10 cellular contexts compared by ENCODE assay signal in the genomic region with DNA sequence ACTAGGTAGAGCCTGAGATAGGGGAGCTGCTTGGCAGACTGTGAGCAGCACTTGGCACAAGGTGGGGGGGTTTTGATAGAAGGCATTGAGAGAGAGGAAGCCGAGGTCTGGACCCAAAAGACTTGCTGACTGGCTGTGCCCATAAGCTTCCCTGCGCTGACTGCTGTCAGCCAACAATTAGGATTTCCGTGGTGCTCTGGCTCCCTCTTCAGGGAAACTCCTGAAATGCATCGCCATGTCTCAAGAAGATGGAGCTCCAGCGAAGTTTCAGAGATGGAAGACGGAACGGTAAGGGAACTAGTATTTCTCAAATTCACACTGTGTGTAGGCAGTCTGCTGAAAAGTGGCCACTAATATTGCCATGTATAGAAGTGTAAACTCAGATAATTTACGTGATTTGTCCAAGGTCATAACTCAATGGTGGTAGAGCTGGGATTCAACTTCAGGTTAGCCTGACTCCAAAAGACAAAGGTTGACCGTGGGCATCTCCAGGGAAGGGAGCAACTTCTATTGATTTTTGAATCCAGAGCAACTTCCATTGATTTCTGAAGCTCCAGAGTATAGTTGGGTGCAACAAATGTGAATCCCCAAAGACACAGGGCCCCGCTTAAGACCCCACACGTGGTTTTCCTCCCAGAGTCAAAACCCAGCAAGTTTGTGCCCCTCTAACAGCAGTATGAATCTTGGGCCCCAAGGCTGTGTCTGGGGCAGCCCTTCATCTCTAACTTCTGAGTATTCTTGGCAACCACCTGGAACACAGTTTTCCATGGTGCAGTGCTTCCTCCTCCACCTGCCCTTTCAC. TPM values are rescaled to one million over a fixed set of nuclear protein-coding genes. Genes with fewer than 3 reads are reported as not detected.
DNase-seq lines count a peak whose midpoint lies in the region; ATAC-seq and TF ChIP-seq lines count a peak whose summit lies in the region.
"Had no signal": no experiment of that assay in that cellular context is flagged by ENCODE, and none has a peak within 500 bp of the region (broad histone marks: within the 10 kb centered on the region; RNA-seq: fewer than 3 reads in every experiment).

No MANE protein-coding gene starts in this region.

- H3K9me3 Mint-ChIP-seq in activated naive CD4-positive, alpha-beta T cell treated with anti-CD3 and anti-CD28 coated beads for 36 hours, result no peaks in the 10 kb centered on the region

- TF ChIP-seq POLR2A in uterus (IDR thresholded peaks at IDR 0.05), result no peak

- H3K36me3 Mint-ChIP-seq in activated naive CD4-positive, alpha-beta T cell treated with anti-CD3 and anti-CD28 coated beads for 36 hours (ENCODE audit: low read depth), result no peaks in the 10 kb centered on the region

- TF ChIP-seq CTCF in cardiac muscle cell (IDR thresholded peaks at IDR 0.05; ENCODE audit: low read depth, low read length), result peak; percentile 90
- TF ChIP-seq CTCF in uterus (IDR thresholded peaks at IDR 0.05), result peak; percentile 68 to 80 (median 74)

- ATAC-seq in SK-N-SH treated with all-trans-retinoic acid at 6 μM for 48 hours, result peak; percentile 85

- H3K27me3 Mint-ChIP-seq in activated naive CD4-positive, alpha-beta T cell treated with anti-CD3 and anti-CD28 coated beads for 36 hours (ENCODE audit: low read depth), result no peaks in the 10 kb centered on the region

- no peaks in the 10 kb centered on the region for H3K27me3 ChIP-seq in cardiac muscle cell
- no peaks in the 10 kb centered on the region for H3K27me3 ChIP-seq in uterus
- H3K27me3 ChIP-seq: BLaER1 had no signal

- intact Hi-C loops in activated naive CD4-positive, alpha-beta T cell treated with anti-CD3 and anti-CD28 coated beads for 36 hours (cut with micrococcal nuclease), result loop anchor here (1.0 kb wide), 6 partner anchors 17 to 406 kb away; no protein-coding TSS in a partner anchor
- intact Hi-C loops in uterus (cut with DNase I; ENCODE audit: low total_unique reads), result no loop called here

- H3K4me3 ChIP-seq in cardiac muscle cell (no peak overlapping the region), uterus (no peak overlapping the region)
- H3K4me3 ChIP-seq: BLaER1, skin epidermis had no signal

- DNase-seq in NCI-H1417 (lab: John Stamatoyannopoulos, UW), result peak; percentile 70 to 86 (median 81)
- DNase-seq in NCI-H1417 treated with DMSO at 0.1 percent for 48 hours (lab: John Stamatoyannopoulos, UW), result no peak
- peak; percentile 79 for DNase-seq in LoVo (ENCODE audit: low spot score)
- peak; percentile 92 for DNase-seq in activated naive CD4-positive, alpha-beta T cell treated with anti-CD3 and anti-CD28 coated beads for 36 hours
- peak; percentile 3 to 89 for DNase-seq in cardiac muscle cell (ENCODE audit: low read depth in 1 of 2, low spot score in 1 of 2)
- peak; percentile 24 for DNase-seq in pulmonary artery endothelial cell (ENCODE audit: low read depth, low spot score)
- peak; percentile 55 to 67 for DNase-seq in uterus

- CTCF ChIA-PET in activated naive CD4-positive, alpha-beta T cell treated with anti-CD3 and anti-CD28 coated beads for 36 hours (lab: Charles Lee), result interaction anchor here (0.6 to 3.4 kb wide), 52 partner anchors 9 to 622 kb away, joined by 3 to 136 read pairs (median 5); partner anchors contain the start of genes FLG and S100A11

- H3K27ac ChIP-seq in cardiac muscle cell, result no peak overlapping the region
- H3K27ac ChIP-seq in uterus, result no peak overlapping the region

- no peak overlapping the region for H3K4me3 Mint-ChIP-seq in activated naive CD4-positive, alpha-beta T cell treated with anti-CD3 and anti-CD28 coated beads for 36 hours

- H3K4me1 Mint-ChIP-seq in activated naive CD4-positive, alpha-beta T cell treated with anti-CD3 and anti-CD28 coated beads for 36 hours (ENCODE audit: low read depth), result peaks cover 31% of the 10 kb centered on the region

- no peaks in the 10 kb centered on the region for H3K36me3 ChIP-seq in cardiac muscle cell
- H3K36me3 ChIP-seq in uterus, result no peaks in the 10 kb centered on the region
- H3K36me3 ChIP-seq: BLaER1 had no signal

- H3K9me3 ChIP-seq in cardiac muscle cell (ENCODE audit: low read depth), result no peaks in the 10 kb centered on the region
- no peaks in the 10 kb centered on the region for H3K9me3 ChIP-seq in uterus

- H3K4me1 ChIP-seq in cardiac muscle cell (ENCODE audit: low read depth) (no peaks in the 10 kb centered on the region), uterus (no peaks in the 10 kb centered on the region)

- no peak overlapping the region for H3K27ac Mint-ChIP-seq in activated naive CD4-positive, alpha-beta T cell treated with anti-CD3 and anti-CD28 coated beads for 36 hours

TF ChIP-seq in SK-N-SH treated with all-trans-retinoic acid at 6 μM for 48 hours, 23 proteins besides CTCF, POLR2A, EP300 and RAD21 (continues in another document):
- no peak for TF ChIP-seq ARNTL (CRISPR knock-in tag; IDR thresholded peaks at IDR 0.05; ENCODE audit: borderline replicate concordance, low read depth)
- no peak for TF ChIP-seq PATZ1 (CRISPR knock-in tag; IDR thresholded peaks at IDR 0.05; ENCODE audit: borderline replicate concordance)
- TF ChIP-seq TOX (CRISPR knock-in tag; IDR thresholded peaks at IDR 0.05; ENCODE audit: borderline replicate concordance), result no peak
- no peak for TF ChIP-seq CSRNP3 (CRISPR knock-in tag; IDR thresholded peaks at IDR 0.05)
- no peak for TF ChIP-seq ZNF70 (CRISPR knock-in tag; IDR thresholded peaks at IDR 0.05)
- no peak for TF ChIP-seq OSR1 (CRISPR knock-in tag; IDR thresholded peaks at IDR 0.05)
- TF ChIP-seq TCF4 (CRISPR knock-in tag; IDR thresholded peaks at IDR 0.05; ENCODE audit: borderline replicate concordance), result no peak
- TF ChIP-seq, protein P1, sequence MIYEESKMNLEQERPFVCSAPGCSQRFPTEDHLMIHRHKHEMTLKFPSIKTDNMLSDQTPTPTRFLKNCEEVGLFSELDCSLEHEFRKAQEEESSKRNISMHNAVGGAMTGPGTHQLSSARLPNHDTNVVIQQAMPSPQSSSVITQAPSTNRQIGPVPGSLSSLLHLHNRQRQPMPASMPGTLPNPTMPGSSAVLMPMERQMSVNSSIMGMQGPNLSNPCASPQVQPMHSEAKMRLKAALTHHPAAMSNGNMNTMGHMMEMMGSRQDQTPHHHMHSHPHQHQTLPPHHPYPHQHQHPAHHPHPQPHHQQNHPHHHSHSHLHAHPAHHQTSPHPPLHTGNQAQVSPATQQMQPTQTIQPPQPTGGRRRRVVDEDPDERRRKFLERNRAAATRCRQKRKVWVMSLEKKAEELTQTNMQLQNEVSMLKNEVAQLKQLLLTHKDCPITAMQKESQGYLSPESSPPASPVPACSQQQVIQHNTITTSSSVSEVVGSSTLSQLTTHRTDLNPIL (CRISPR knock-in tag; IDR thresholded peaks at IDR 0.05; ENCODE audit: low read depth), result no peak
- no peak for TF ChIP-seq GLIS3 (CRISPR knock-in tag; IDR thresholded peaks at IDR 0.05)
- no peak for TF ChIP-seq ZC3H10 (CRISPR knock-in tag; IDR thresholded peaks at IDR 0.05)
- no peak for TF ChIP-seq PPARA (CRISPR knock-in tag; IDR thresholded peaks at IDR 0.05; ENCODE audit: borderline replicate concordance)

RNA-seq across cellular contexts. Expression of gene CRNN, which starts 44.5 kb away (rescaled TPM):
- total RNA-seq in activated naive CD4-positive, alpha-beta T cell treated with anti-CD3 and anti-CD28 coated beads for 36 hours, result not detected
- total RNA-seq in cardiac muscle cell (not detected in 2 replicates), pulmonary artery endothelial cell (not detected in 2 replicates), uterus (under 1 TPM in 1 of 4 donors, not detected in 3; 0.28 TPM)
- polyA plus RNA-seq in cardiac muscle cell, result not detected in 2 replicates

RNA-seq across cellular contexts. Expression of gene LCE5A, which starts 52.0 kb away (rescaled TPM):
- total RNA-seq in activated naive CD4-positive, alpha-beta T cell treated with anti-CD3 and anti-CD28 coated beads for 36 hours, result not detected
- total RNA-seq in cardiac muscle cell (not detected in 2 replicates), pulmonary artery endothelial cell (not detected in 2 replicates), uterus (not detected)
- not detected in 2 replicates for polyA plus RNA-seq in cardiac muscle cell

RNA-seq across cellular contexts. Expression of gene CRCT1, which starts 55.7 kb away (rescaled TPM):
- not detected for total RNA-seq in activated naive CD4-positive, alpha-beta T cell treated with anti-CD3 and anti-CD28 coated beads for 36 hours
- total RNA-seq in cardiac muscle cell (not detected in 2 replicates), pulmonary artery endothelial cell (not detected in 2 replicates), uterus (not detected)
- not detected in 2 replicates for polyA plus RNA-seq in cardiac muscle cell
